ENCODE assay signal across 22 cellular contexts in the genomic region with DNA sequence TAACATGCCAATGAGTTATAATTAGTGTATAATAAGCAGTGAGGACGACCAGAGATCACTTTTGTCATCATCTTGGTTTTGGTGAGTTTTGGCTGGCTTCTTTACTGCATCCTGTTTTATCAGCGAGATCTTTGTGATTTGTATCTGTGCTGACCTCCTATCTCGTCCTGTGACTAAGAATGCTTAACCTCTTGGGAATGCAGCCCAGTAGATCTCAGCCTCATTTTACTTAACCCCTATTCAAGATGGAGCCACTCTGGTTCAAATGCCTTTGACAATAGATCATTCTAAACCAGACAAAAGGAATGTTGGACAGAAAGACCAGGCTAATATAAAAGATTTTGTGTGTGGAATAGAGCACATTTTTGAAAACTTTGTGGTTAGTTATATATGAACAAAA.
A peak's percentile ranks its signal among the peaks of the same experiment; 100 is the strongest.
DNase-seq lines count a peak whose midpoint lies in the region; ATAC-seq and TF ChIP-seq lines count a peak whose summit lies in the region.
"Had no signal": no experiment of that assay in that cellular context is flagged by ENCODE, and none has a peak within 500 bp of the region (broad histone marks: within the 10 kb centered on the region; RNA-seq: fewer than 3 reads in every experiment).

No MANE protein-coding gene starts in this region.

- TF ChIP-seq EP300 in suprapubic skin (IDR thresholded peaks at IDR 0.05): no peak

- no peak for ATAC-seq in lower lobe of right lung
- ATAC-seq: activated CD8-positive, alpha-beta T cell treated with anti-CD3 and anti-CD28 coated beads for 36 hours; activated T-helper 17 cell treated with anti-CD3 and anti-CD28 coated beads, Interleukin-2, amount 50 U/mL, for 72 hours; GM12878; right cardiac atrium; stimulated activated memory B cell treated with anti-CD40 and anti-IgM and Interleukin-4, amounts not matched to agents 10 μg/mL and 1 μg/mL and 100 μg/mL, for 72 hours had no signal

- no peak for TF ChIP-seq CTCF in choroid plexus epithelial cell (conservative IDR thresholded peaks at IDR 0.05; ENCODE audit: low read depth, low read length)
- no peak for TF ChIP-seq CTCF in lower lobe of right lung (IDR thresholded peaks at IDR 0.05)
- no peak for TF ChIP-seq CTCF in vagina (IDR thresholded peaks at IDR 0.05)
- no peak for TF ChIP-seq CTCF in suprapubic skin (IDR thresholded peaks at IDR 0.05)

- H3K36me3 ChIP-seq in SJCRH30: no peaks in the 10 kb centered on the region
- no peaks in the 10 kb centered on the region for H3K36me3 ChIP-seq in mesodermal cell (ENCODE audit: control insufficient read depth, insufficient read depth, low read length)
- H3K36me3 ChIP-seq in lower lobe of right lung: no peaks in the 10 kb centered on the region
- no peaks in the 10 kb centered on the region for H3K36me3 ChIP-seq in vagina
- H3K36me3 ChIP-seq in suprapubic skin: no peaks in the 10 kb centered on the region

- WGBS in mesodermal cell (ENCODE audit: insufficient coverage in 2 of 2), 2 experiments: 67 to 73% methylated on average over 1 to 3 of the region's 3 CpGs
- 54% methylated on average over 3 of the region's 3 CpGs for WGBS in suprapubic skin

- H3K27me3 ChIP-seq in SJCRH30 (no peaks in the 10 kb centered on the region), lower lobe of right lung (ENCODE audit: low read depth) (no peaks in the 10 kb centered on the region), vagina (no peaks in the 10 kb centered on the region), suprapubic skin (no peaks in the 10 kb centered on the region)

- H3K4me1 ChIP-seq in SJCRH30 (0 out of 2 replicates have a peak, but pooled peaks cover 5% of the 10 kb centered on the region), mesodermal cell (ENCODE audit: control insufficient read depth, insufficient read depth, low read length, poor library complexity, severe bottlenecking) (peaks cover 25% of the 10 kb centered on the region), lower lobe of right lung (no peaks in the 10 kb centered on the region), vagina (no peaks in the 10 kb centered on the region), suprapubic skin (no peaks in the 10 kb centered on the region)

- peak overlapping the region; percentile 39 for H3K27ac ChIP-seq in SJCRH30
- peak overlapping the region; percentile 85 for H3K27ac ChIP-seq in mesodermal cell (ENCODE audit: low read depth, low read length, severe bottlenecking)
- no peak overlapping the region for H3K27ac ChIP-seq in lower lobe of right lung
- no peak overlapping the region for H3K27ac ChIP-seq in vagina
- H3K27ac ChIP-seq in suprapubic skin: no peak overlapping the region

- intact Hi-C loops in lower lobe of right lung (cut with DNase I) (no loop called here), vagina (cut with DNase I) (no loop called here)

- H3K4me3 ChIP-seq in SJCRH30 (no peak overlapping the region), choroid plexus epithelial cell (ENCODE audit: low read depth, low read length) (no peak overlapping the region), mesodermal cell (ENCODE audit: extremely low read depth, insufficient read depth, low read length, poor library complexity, severe bottlenecking) (no peak overlapping the region), lower lobe of right lung (no peak overlapping the region), vagina (no peak overlapping the region), suprapubic skin (no peak overlapping the region)
- H3K4me3 ChIP-seq: GM12878 had no signal

- TF ChIP-seq POLR2A in vagina (IDR thresholded peaks at IDR 0.05) (no peak), suprapubic skin (IDR thresholded peaks at IDR 0.05) (no peak)

- no peaks in the 10 kb centered on the region for H3K9me3 ChIP-seq in SJCRH30 (replicated peaks)
- H3K9me3 ChIP-seq in mesodermal cell (ENCODE audit: control insufficient read depth, low read length): no peaks in the 10 kb centered on the region
- H3K9me3 ChIP-seq in lower lobe of right lung: no peaks in the 10 kb centered on the region
- no peaks in the 10 kb centered on the region for H3K9me3 ChIP-seq in vagina
- no peaks in the 10 kb centered on the region for H3K9me3 ChIP-seq in suprapubic skin

- peak; percentile 0 for DNase-seq in EH (ENCODE audit: low read depth)
- peak in 1 of 2 experiments; percentile 5 for DNase-seq in SJCRH30
- DNase-seq in choroid plexus epithelial cell (ENCODE audit: low read depth): peak; percentile 2
- no peak for DNase-seq in stimulated activated CD4-positive, alpha-beta T cell treated with anti-CD3 and anti-CD28 coated beads, Interleukin-12 subunit alpha, Interleukin-12 subunit beta, amount 100 ng/mL, for 4 hours
- DNase-seq in lower lobe of right lung: no peak
- no peak for DNase-seq in vagina (ENCODE audit: extremely low spot score in 2 of 2)
- no peak for DNase-seq in suprapubic skin (ENCODE audit: low spot score in 2 of 2)
- DNase-seq: activated CD4-positive, CD25-positive, alpha-beta regulatory T cell; activated CD8-positive, alpha-beta T cell treated with anti-CD3 and anti-CD28 coated beads for 36 hours; activated naive CD8-positive, alpha-beta T cell treated with anti-CD3 and anti-CD28 coated beads for 36 hours; C1 segment of cervical spinal cord; KG1; MM.1S; NCI-H2081; NCI-H226; NCI-H748 treated with DMSO at 0.1 percent for 48 hours; right cardiac atrium; stimulated activated CD4-positive, alpha-beta T cell treated with anti-CD3 and anti-CD28 coated beads, Interleukin-4, amount 100 ng/mL, for 24 hours had no signal

Comparison
In these comparisons a context has a peak if more than half of its experiments do, and no peak if none do; other contexts are left out.
1. DNase-seq: peak in EH (single experiment) and choroid plexus epithelial cell (single experiment); none in stimulated activated CD4-positive, alpha-beta T cell treated with anti-CD3 and anti-CD28 coated beads, Interleukin-12 subunit alpha, Interleukin-12 subunit beta, amount 100 ng/mL, for 4 hours (single experiment), lower lobe of right lung (single experiment), vagina (0 of 2) and suprapubic skin (0 of 2).
2. H3K27ac ChIP-seq: peak in SJCRH30 (single experiment) and mesodermal cell (single experiment); none in lower lobe of right lung (single experiment), vagina (single experiment) and suprapubic skin (single experiment).